In genomic region chr21:41367598-41368360, GRCh38 we compare ENCODE assay signal across 9 cellular contexts. TPM values are rescaled to one million over a fixed set of nuclear protein-coding genes. Genes with fewer than 3 reads are reported as not detected.
DNase-seq lines count a peak whose midpoint lies in the region; ATAC-seq and TF ChIP-seq lines count a peak whose summit lies in the region.
"Had no signal": no experiment of that assay in that cellular context is flagged by ENCODE, and none has a peak within 500 bp of the region (broad histone marks: within the 10 kb centered on the region; RNA-seq: fewer than 3 reads in every experiment).

No MANE protein-coding gene starts in this region.

- 84% methylated on average over 9 to 15 of the region's 15 CpGs for WGBS in endodermal cell (ENCODE audit: insufficient coverage in 1 of 2, insufficient read length in 1 of 2), 2 experiments

- no peak overlapping the region for H3K4me3 ChIP-seq in endodermal cell (ENCODE audit: low read length)

- H3K4me1 Mint-ChIP-seq in endodermal cell = peaks cover 2% of the 10 kb centered on the region

- no peaks in the 10 kb centered on the region for H3K27me3 ChIP-seq in endodermal cell (ENCODE audit: control insufficient read depth, insufficient read depth, low read length, poor library complexity, severe bottlenecking)

- H3K27ac ChIP-seq in endodermal cell (ENCODE audit: low read depth, low read length) = no peak overlapping the region

- peak; percentile 85 for DNase-seq in GM10266 (ENCODE audit: extremely low spot score)
- peak; percentile 35 for DNase-seq in endodermal cell
- no peak for DNase-seq in NCI-H1436 (lab: John Stamatoyannopoulos, UW)
- DNase-seq in ureter (ENCODE audit: low spot score) = no peak
- DNase-seq in NCI-H748 (lab: John Stamatoyannopoulos, UW; ENCODE audit: unreplicated experiment) = no peak
- DNase-seq: T-helper 9 cell had no signal

- H3K36me3 Mint-ChIP-seq in endodermal cell (ENCODE audit: low read depth) = no peaks in the 10 kb centered on the region

- TF ChIP-seq CTCF in GM10266 (IDR thresholded peaks at IDR 0.05; ENCODE audit: control insufficient read depth, insufficient read depth, low read depth, missing control alignments) (no peak), endodermal cell (conservative IDR thresholded peaks at IDR 0.05) (no peak)

- no peak overlapping the region for H3K27ac Mint-ChIP-seq in endodermal cell

- no peaks in the 10 kb centered on the region for H3K9me3 Mint-ChIP-seq in endodermal cell

- H3K36me3 ChIP-seq in endodermal cell (ENCODE audit: control insufficient read depth, insufficient read depth, low read length) = no peaks in the 10 kb centered on the region

- peaks cover 4% of the 10 kb centered on the region for H3K27me3 Mint-ChIP-seq in endodermal cell (ENCODE audit: insufficient read depth)

- no peak overlapping the region for H3K4me3 Mint-ChIP-seq in endodermal cell

- no peak overlapping the region for H3K9ac ChIP-seq in endodermal cell (ENCODE audit: extremely low read depth, low read length, poor library complexity, severe bottlenecking)

- no peaks in the 10 kb centered on the region for H3K4me1 ChIP-seq in endodermal cell (ENCODE audit: control insufficient read depth, insufficient read depth, low read length)

- H3K9me3 ChIP-seq in endodermal cell (ENCODE audit: control insufficient read depth, low read length) = no peaks in the 10 kb centered on the region

- ATAC-seq in GM19328 (IDR thresholded peaks at IDR 0.05; ENCODE audit: unreplicated experiment) (peak; percentile 59), HG03108 (IDR thresholded peaks at IDR 0.05; ENCODE audit: unreplicated experiment) (peak; percentile 55), esophagus mucosa (no peak)

RNA-seq across cellular contexts. Expression of gene MX2, which starts 6.0 kb away (rescaled TPM):
- 10 to 100 TPM in 1 of 2 donors, 1 to 10 TPM in 1; 1.6 to 11.4 TPM for total RNA-seq in endodermal cell
- 0.50 TPM for polyA plus RNA-seq in endodermal cell (2013, experiment 1 of 2)
- 0.33 TPM for polyA plus RNA-seq in endodermal cell (2013, experiment 2 of 2)
- 18.9 TPM for total RNA-seq in ureter
- total RNA-seq in esophagus mucosa = 4.2 TPM

RNA-seq across cellular contexts. Expression of gene FAM3B, which starts 51.2 kb away (rescaled TPM):
- total RNA-seq in endodermal cell = 1 to 10 TPM; 2.1 to 3.1 TPM
- 0.32 TPM for polyA plus RNA-seq in endodermal cell (2013, experiment 1 of 2)
- 0.46 TPM for polyA plus RNA-seq in endodermal cell (2013, experiment 2 of 2)
- 116 TPM for total RNA-seq in ureter
- 23.3 TPM for total RNA-seq in esophagus mucosa

RNA-seq across cellular contexts. Expression of gene MX1, which starts 58.3 kb away (rescaled TPM):
- total RNA-seq in endodermal cell (under 1 TPM; 0.42 to 0.84 TPM), ureter (43.8 TPM), esophagus mucosa (36.9 TPM)
- polyA plus RNA-seq in endodermal cell (2013, experiment 1 of 2) = 1.1 TPM
- polyA plus RNA-seq in endodermal cell (2013, experiment 2 of 2) = 0.79 TPM

Comparison
In these comparisons a context has a peak if more than half of its experiments do, and no peak if none do; other contexts are left out.
1. DNase-seq: peak in GM10266 (single experiment) and endodermal cell (single experiment); none in NCI-H1436 (single experiment), ureter (single experiment) and NCI-H748 (single experiment).
2. RNA of gene MX1, which starts 58.3 kb away (total RNA-seq): 43.8 TPM in ureter (single experiment) and 36.9 TPM in esophagus mucosa (single experiment); 0.42 to 0.84 TPM in endodermal cell; every median in the first group is over 10 times any median in the second.